In the genomic region with DNA sequence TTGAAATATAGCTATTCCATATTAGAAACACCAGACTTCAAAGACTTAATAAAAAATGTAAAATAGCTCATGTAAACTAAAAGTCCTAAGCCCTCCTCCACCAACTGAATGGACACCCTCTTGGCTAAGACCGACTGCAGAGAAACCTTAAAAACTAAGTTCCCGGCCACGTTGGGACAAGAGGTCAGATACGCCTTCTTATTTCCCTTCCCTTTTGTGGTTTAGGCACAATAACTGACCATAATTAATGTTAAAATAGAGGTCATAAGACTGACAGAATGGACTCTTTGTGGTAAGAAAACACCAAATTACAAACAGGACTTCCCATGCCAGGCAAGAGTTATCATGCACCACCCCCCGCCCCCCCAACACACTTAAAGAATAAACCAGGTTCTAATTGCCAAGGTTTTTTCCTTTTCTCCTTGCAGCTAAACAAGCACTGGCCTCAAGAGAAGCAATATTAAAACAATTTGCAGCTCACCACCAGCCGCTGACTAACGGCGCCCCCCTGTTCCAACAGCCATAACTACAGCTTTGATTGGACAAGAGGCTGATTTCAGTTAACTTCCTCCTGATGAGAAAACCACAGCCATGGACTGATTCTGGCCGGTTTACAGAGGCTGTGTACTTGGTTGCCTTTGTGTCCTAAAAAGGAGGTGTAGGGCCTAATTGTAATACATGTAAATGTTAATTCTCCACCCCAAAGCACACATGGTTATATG, we compare ENCODE assay signal across 1 cellular context.
TF ChIP-seq lines count a peak whose summit lies in the region.

No MANE protein-coding gene starts in this region.

TF ChIP-seq in GM12878, 131 proteins besides CTCF, POLR2A, EP300 and RAD21:
- TF ChIP-seq ATF7 (IDR thresholded peaks at IDR 0.05; ENCODE audit: low read depth) (no peak), ZBED1 (IDR thresholded peaks at IDR 0.05; ENCODE audit: borderline replicate concordance) (no peak), MAX (IDR thresholded peaks at IDR 0.05; ENCODE audit: low read depth, low read length) (no peak)
